ENCODE assay signal across 16 cellular contexts in genomic region chr7:47441796-47442744, GRCh38.
DNase-seq lines count a peak whose midpoint lies in the region; ATAC-seq and TF ChIP-seq lines count a peak whose summit lies in the region.
"Had no signal": no experiment of that assay in that cellular context is flagged by ENCODE, and none has a peak within 500 bp of the region (broad histone marks: within the 10 kb centered on the region; RNA-seq: fewer than 3 reads in every experiment).

No MANE protein-coding gene starts in this region.

- H3K9me3 ChIP-seq in PC-9 (ENCODE audit: insufficient read depth, low read depth) (no peaks in the 10 kb centered on the region), neural progenitor cell (ENCODE audit: low read depth) (no peaks in the 10 kb centered on the region)
- H3K9me3 ChIP-seq: heart right ventricle, suprapubic skin had no signal

- H3K27me3 ChIP-seq in PC-9 (ENCODE audit: insufficient read depth, low read depth) = no peaks in the 10 kb centered on the region
- H3K27me3 ChIP-seq in neural progenitor cell = no peaks in the 10 kb centered on the region
- H3K27me3 ChIP-seq: heart right ventricle, suprapubic skin had no signal

- H3K4me1 ChIP-seq in PC-9 (replicated peaks; ENCODE audit: insufficient read depth) (peaks cover 66% of the 10 kb centered on the region), neural progenitor cell (peaks cover 14% of the 10 kb centered on the region)
- H3K4me1 ChIP-seq: suprapubic skin had no signal

- intact Hi-C loops in PC-9 (cut with micrococcal nuclease; ENCODE audit: unreplicated experiment) = loop anchor here (5.0 to 10.0 kb wide), 2 partner anchors 35 to 133 kb away; no protein-coding TSS in a partner anchor

- no peak for ATAC-seq in HG03432 (IDR thresholded peaks at IDR 0.05; ENCODE audit: unreplicated experiment)
- ATAC-seq: naive thymus-derived CD8-positive, alpha-beta T cell; T-helper 17 cell had no signal

- H3K4me2 ChIP-seq in PC-9 = peak overlapping the region; percentile 24
- no peak overlapping the region for H3K4me2 ChIP-seq in neural progenitor cell

- H2AFZ ChIP-seq in PC-9 = no peak overlapping the region
- no peak overlapping the region for H2AFZ ChIP-seq in neural progenitor cell (replicated peaks)

- TF ChIP-seq CTCF in AG10803 (conservative IDR thresholded peaks at IDR 0.05; ENCODE audit: low read length) = no peak
- no peak for TF ChIP-seq CTCF in PC-9 (conservative IDR thresholded peaks at IDR 0.05)
- no peak for TF ChIP-seq CTCF in neural progenitor cell (IDR thresholded peaks at IDR 0.05)

- H3K27me3 Mint-ChIP-seq in neural progenitor cell (ENCODE audit: insufficient read depth, low read depth) = peaks cover 2% of the 10 kb centered on the region
- H3K27me3 Mint-ChIP-seq: activated naive CD4-positive, alpha-beta T cell treated with anti-CD3 and anti-CD28 coated beads, Interleukin-2, amount 50 U/mL, for 24 hours; naive thymus-derived CD8-positive, alpha-beta T cell had no signal

- POLR2A ChIA-PET in PC-9 (lab: Charles Lee; ENCODE audit: unreplicated experiment) = no interaction called here

- peaks cover 7% of the 10 kb centered on the region for H3K36me3 Mint-ChIP-seq in neural progenitor cell
- H3K36me3 Mint-ChIP-seq: activated naive CD4-positive, alpha-beta T cell treated with anti-CD3 and anti-CD28 coated beads, Interleukin-2, amount 50 U/mL, for 24 hours; naive thymus-derived CD8-positive, alpha-beta T cell had no signal

- no peaks in the 10 kb centered on the region for H3K9me3 Mint-ChIP-seq in neural progenitor cell
- H3K9me3 Mint-ChIP-seq: activated naive CD4-positive, alpha-beta T cell treated with anti-CD3 and anti-CD28 coated beads, Interleukin-2, amount 50 U/mL, for 24 hours; naive thymus-derived CD8-positive, alpha-beta T cell had no signal

- H4K20me1 ChIP-seq in PC-9 (ENCODE audit: insufficient read depth) = peaks cover 62% of the 10 kb centered on the region
- H4K20me1 ChIP-seq in neural progenitor cell (ENCODE audit: low read depth) = peaks cover 18% of the 10 kb centered on the region

- no peak overlapping the region for H3K4me3 Mint-ChIP-seq in neural progenitor cell
- H3K4me3 Mint-ChIP-seq: activated naive CD4-positive, alpha-beta T cell treated with anti-CD3 and anti-CD28 coated beads, Interleukin-2, amount 50 U/mL, for 24 hours; naive thymus-derived CD8-positive, alpha-beta T cell; T-helper 17 cell had no signal

- no TSS peak for BruUV-seq in PC-9 (replicated peaks; lab: Mats Ljungman, UMichigan)

- peaks cover 37% of the 10 kb centered on the region for H3K4me1 Mint-ChIP-seq in neural progenitor cell
- H3K4me1 Mint-ChIP-seq: activated naive CD4-positive, alpha-beta T cell treated with anti-CD3 and anti-CD28 coated beads, Interleukin-2, amount 50 U/mL, for 24 hours had no signal

- CTCF ChIA-PET in PC-9 (lab: Charles Lee) = no interaction called here

- DNase-seq in AG10803 (ENCODE audit: low read depth) (peak; percentile 32), PC-9 (no peak), glomerular visceral epithelial cell (ENCODE audit: extremely low spot score) (peak; percentile 37), neural progenitor cell (ENCODE audit: low spot score) (no peak), KG1 (lab: John Stamatoyannopoulos, UW) (no peak), NCI-H1105 (lab: John Stamatoyannopoulos, UW) (no peak)
- no peak for DNase-seq in activated effector memory CD4-positive, alpha-beta T cell treated with anti-CD3 and anti-CD28 coated beads, Interleukin-2, amount 50 U/mL, for 16 hours
- DNase-seq: activated CD4-positive, CD25-positive, alpha-beta regulatory T cell treated with anti-CD3 and anti-CD28 coated beads, Interleukin-2, amount 50 U/mL, for 72 hours; heart right ventricle; MM.1S; naive thymus-derived CD8-positive, alpha-beta T cell; NCI-H345; T-helper 17 cell had no signal

- H3K79me2 ChIP-seq in PC-9 (ENCODE audit: low read depth) (peaks cover 87% of the 10 kb centered on the region), neural progenitor cell (ENCODE audit: low read depth) (peaks cover 8% of the 10 kb centered on the region)

- H3K27ac ChIP-seq in PC-9 = peak overlapping the region; percentile 48
- no peak overlapping the region for H3K27ac ChIP-seq in neural progenitor cell
- H3K27ac ChIP-seq: suprapubic skin had no signal

- H3K4me3 ChIP-seq in AG10803 (ENCODE audit: low read length) (no peak overlapping the region), PC-9 (no peak overlapping the region), neural progenitor cell (no peak overlapping the region)
- H3K4me3 ChIP-seq: heart right ventricle, suprapubic skin had no signal

- no peaks in the 10 kb centered on the region for H3K9me2 ChIP-seq in PC-9 (ENCODE audit: insufficient read depth)

- peak overlapping the region; percentile 26 for H3K27ac Mint-ChIP-seq in neural progenitor cell
- H3K27ac Mint-ChIP-seq: activated naive CD4-positive, alpha-beta T cell treated with anti-CD3 and anti-CD28 coated beads, Interleukin-2, amount 50 U/mL, for 24 hours; T-helper 17 cell had no signal

- H3K36me3 ChIP-seq in PC-9 (ENCODE audit: low read depth) (peaks cover 25% of the 10 kb centered on the region), neural progenitor cell (no peaks in the 10 kb centered on the region)

- H3F3A ChIP-seq in PC-9 (ENCODE audit: insufficient read depth, low read depth) (peaks cover 73% of the 10 kb centered on the region), neural progenitor cell (ENCODE audit: low read depth) (no peaks in the 10 kb centered on the region)

- no peak overlapping the region for H3K9ac ChIP-seq in neural progenitor cell

Comparison
In these comparisons a context has a peak if more than half of its experiments do, and no peak if none do; other contexts are left out.
1. DNase-seq: peak in AG10803 (single experiment) and glomerular visceral epithelial cell (single experiment); none in PC-9 (0 of 2), neural progenitor cell (single experiment), KG1 (single experiment), activated effector memory CD4-positive, alpha-beta T cell treated with anti-CD3 and anti-CD28 coated beads, Interleukin-2, amount 50 U/mL, for 16 hours (single experiment) and NCI-H1105 (single experiment).